14 cellular contexts compared by ENCODE assay signal in genomic region chr16:89847930-89848297, GRCh38.
"Had no signal": no experiment of that assay in that cellular context is flagged by ENCODE, and none has a peak within 500 bp of the region (broad histone marks: within the 10 kb centered on the region; RNA-seq: fewer than 3 reads in every experiment).

No MANE protein-coding gene starts in this region.

- H3K9me3 ChIP-seq: breast epithelium, left lung, pancreas, tibial artery had no signal

- H3K27me3 ChIP-seq: breast epithelium, foreskin keratinocyte, left lung, neural progenitor cell, pancreas had no signal

- H3K4me2 ChIP-seq: neural progenitor cell had no signal

- H3K9ac ChIP-seq: neural progenitor cell had no signal

- ATAC-seq: foreskin keratinocyte, left lung had no signal

- H3K27ac ChIP-seq: breast epithelium, foreskin keratinocyte, left lung, neural progenitor cell, pancreas, skin epidermis, tibial artery had no signal

- DNase-seq: activated CD4-positive, alpha-beta T cell treated with anti-CD3 and anti-CD28 coated beads, Interleukin-2, amount 50 U/mL, for 48 hours; activated CD4-positive, CD25-positive, alpha-beta regulatory T cell treated with anti-CD3 and anti-CD28 coated beads, Interleukin-2, amount 50 U/mL, for 72 hours; activated gamma-delta T cell treated with Interleukin-2 at 50 U/mL for 16 hours; activated naive CD8-positive, alpha-beta T cell treated with anti-CD3 and anti-CD28 coated beads for 36 hours; activated T-cell treated with anti-CD3 and anti-CD28 coated beads, Interleukin-2, amount 50 U/mL, for 48 hours; foreskin keratinocyte; head of caudate nucleus; left lung; mesenchymal stem cell; pancreas; tibial artery had no signal

- H3K4me3 ChIP-seq: breast epithelium, left lung, neural progenitor cell, pancreas, skin epidermis, tibial artery had no signal

- H3K36me3 ChIP-seq: breast epithelium, left lung, neural progenitor cell, pancreas, tibial artery had no signal

- H3K4me1 ChIP-seq: foreskin keratinocyte, left lung, neural progenitor cell, pancreas had no signal
